34 cellular contexts compared by ENCODE assay signal in the genomic region with DNA sequence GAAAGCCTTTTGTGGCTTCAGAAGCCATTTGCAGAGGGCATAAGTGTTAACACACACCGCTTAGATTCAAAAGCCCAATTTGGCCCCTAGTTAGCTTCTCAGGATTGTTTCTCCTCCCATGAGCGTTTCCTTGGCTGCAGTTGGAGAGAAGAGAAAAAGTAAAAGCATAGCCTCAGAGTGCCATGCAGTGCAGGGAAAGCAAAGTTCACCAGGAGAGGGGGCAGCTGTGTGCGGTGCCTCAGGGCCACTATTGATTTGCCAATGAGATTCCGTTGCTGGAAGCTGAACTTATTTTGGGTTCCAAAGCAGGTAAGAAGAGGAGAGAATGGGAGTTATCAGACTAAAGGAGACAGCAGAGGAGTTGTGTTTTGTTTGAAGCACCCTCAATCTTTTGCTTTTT.
DNase-seq lines count a peak whose midpoint lies in the region; ATAC-seq, FAIRE-seq and TF ChIP-seq lines count a peak whose summit lies in the region.
"Had no signal": no experiment of that assay in that cellular context is flagged by ENCODE, and none has a peak within 500 bp of the region (broad histone marks: within the 10 kb centered on the region; RNA-seq: fewer than 3 reads in every experiment).

No MANE protein-coding gene starts in this region.

- H3K27me3 ChIP-seq in ectodermal cell (ENCODE audit: control insufficient read depth, insufficient read depth, low read length, poor library complexity, severe bottlenecking) (no peaks in the 10 kb centered on the region), HepG2 (ENCODE audit: control insufficient read depth in 1 of 2, insufficient read depth in 2 of 2, low read length in 2 of 2) (no peaks in the 10 kb centered on the region), smooth muscle cell (ENCODE audit: low read depth) (no peaks in the 10 kb centered on the region)
- H3K27me3 ChIP-seq: cardiac muscle cell, pancreas, right atrium auricular region, SJSA1, spleen had no signal

- no peaks in the 10 kb centered on the region for H3K36me3 ChIP-seq in ectodermal cell (ENCODE audit: control insufficient read depth, insufficient read depth, low read length)
- no peaks in the 10 kb centered on the region for H3K36me3 ChIP-seq in HepG2 (replicated peaks in 1 of 2; ENCODE audit: control insufficient read depth in 1 of 2, insufficient read depth in 2 of 2, low read length in 2 of 2)
- no peaks in the 10 kb centered on the region for H3K36me3 ChIP-seq in smooth muscle cell (ENCODE audit: low read depth)
- H3K36me3 ChIP-seq: cardiac muscle cell, pancreas, right atrium auricular region, SJSA1, spleen had no signal

- no peak for DNase-seq in T-helper 1 cell
- DNase-seq in HepG2 (ENCODE audit: low spot score), result peak; percentile 36
- DNase-seq in smooth muscle cell (lab: John Stamatoyannopoulos, UW; ENCODE audit: unreplicated experiment), result no peak
- DNase-seq in NCI-H748 treated with DMSO at 0.1 percent for 48 hours (lab: John Stamatoyannopoulos, UW), result no peak
- DNase-seq in NOMO-1 treated with dmso at 0.1 percent for 144 hours (lab: John Stamatoyannopoulos, UW; ENCODE audit: unreplicated experiment), result no peak
- DNase-seq: activated CD4-positive, alpha-beta T cell treated with anti-CD3 and anti-CD28 coated beads, Interleukin-2, amount 50 U/mL, for 1 hour; activated CD4-positive, CD25-positive, alpha-beta regulatory T cell; activated gamma-delta T cell; activated naive CD8-positive, alpha-beta T cell treated with anti-CD3 and anti-CD28 coated beads, Interleukin-2, amount 10 ng/mL, durations not matched to agents 7 days and 5 days; activated T-cell treated with anti-CD3 and anti-CD28 coated beads, Interleukin-2, amount 50 U/mL, for 4 hours; aorta; effector memory CD4-positive, alpha-beta T cell; GOT3; Karpas-422; kidney glomerular epithelial cell; NCI-H1436; NCI-H2081 treated with DMSO at 0.1 percent for 48 hours; pancreas; spleen; stimulated activated CD8-positive, alpha-beta memory T cell treated with anti-CD3 and anti-CD28 coated beads, Interleukin-4, amount 100 ng/mL, for 48 hours had no signal

- ATAC-seq in HepG2, result peak; percentile 100
- ATAC-seq in GM18907 (IDR thresholded peaks at IDR 0.05; ENCODE audit: unreplicated experiment), result no peak
- ATAC-seq: activated T-cell treated with anti-CD3 and anti-CD28 coated beads, Interleukin-2, amount 50 U/mL, for 4 hours; pancreas had no signal

- H4K20me1 ChIP-seq in HepG2 (ENCODE audit: insufficient read depth, low read length), result no peaks in the 10 kb centered on the region
- no peaks in the 10 kb centered on the region for H4K20me1 ChIP-seq in smooth muscle cell (ENCODE audit: low read depth)

- in situ Hi-C loops in HepG2 (cut with HindIII; ENCODE audit: extremely low pct_ligation_motif_present, low pct_unique_long_range_greater_than_20kb), result no loop called here

- peaks cover under 1% of the 10 kb centered on the region for H3K27me3 Mint-ChIP-seq in T-helper 1 cell treated with Interleukin-12 subunit alpha and Interleukin-12 subunit beta and Interleukin-4 antibody, amounts not matched to agents 30 μg/mL and 1 μg/mL, for 36 hours (ENCODE audit: low read depth)
- H3K27me3 Mint-ChIP-seq: stimulated activated naive CD8-positive, alpha-beta T cell treated with anti-CD3 and anti-CD28 coated beads, Interleukin-15, Interleukin-2, amounts not matched to agents 100 ng/mL and 50 ng/mL, for 24 hours had no signal

- H3K79me2 ChIP-seq in HepG2 (ENCODE audit: insufficient read depth, low read length) (no peaks in the 10 kb centered on the region), smooth muscle cell (ENCODE audit: low read depth) (no peaks in the 10 kb centered on the region)

- peaks cover 8% of the 10 kb centered on the region for H3K4me1 ChIP-seq in ectodermal cell (ENCODE audit: control insufficient read depth, insufficient read depth, low read length)
- peaks cover 51% of the 10 kb centered on the region for H3K4me1 ChIP-seq in HepG2 (ENCODE audit: insufficient read depth, low read length)
- H3K4me1 ChIP-seq in smooth muscle cell (ENCODE audit: low read depth), result no peaks in the 10 kb centered on the region
- H3K4me1 ChIP-seq: pancreas, right atrium auricular region, SJSA1, spleen had no signal

- intact Hi-C loops in HepG2 (cut with micrococcal nuclease; ENCODE audit: unreplicated experiment), result no loop called here

- no peak overlapping the region; the same call in 1 of the 2 replicates for H3K9ac ChIP-seq in HepG2 (ENCODE audit: insufficient read depth, low read depth, low read length)
- no peak overlapping the region for H3K9ac ChIP-seq in smooth muscle cell (ENCODE audit: low read depth)

- FAIRE-seq in HepG2 (lab: Jason Lieb, UNC), result peak; percentile 67
- FAIRE-seq: pancreas, urothelium cell line had no signal

- no peaks in the 10 kb centered on the region for H3K36me3 Mint-ChIP-seq in T-helper 1 cell treated with Interleukin-12 subunit alpha and Interleukin-12 subunit beta and Interleukin-4 antibody, amounts not matched to agents 30 μg/mL and 1 μg/mL, for 36 hours (ENCODE audit: low read depth)
- H3K36me3 Mint-ChIP-seq: activated naive CD8-positive, alpha-beta T cell treated with anti-CD3 and anti-CD28 coated beads, Interleukin-2, amount 10 ng/mL, durations not matched to agents 7 days and 5 days; CD14-positive monocyte had no signal

- H3K4me3 ChIP-seq in ectodermal cell (ENCODE audit: insufficient read depth, low read depth, low read length) (no peak overlapping the region), HepG2 (replicated peaks in 1 of 3; ENCODE audit: insufficient read depth in 1 of 3, low read depth in 2 of 3, low read length in 3 of 3) (peak overlapping the region in 1 of 3 experiments; percentile 3; a peak in 1 of 6 replicates), smooth muscle cell (no peak overlapping the region)
- H3K4me3 ChIP-seq: cardiac muscle cell, coronary artery, pancreas, right atrium auricular region, SJSA1, spleen had no signal

- 0 out of 4 replicates have a peak, but pooled peaks of 1 of the 2 experiments have one; percentile 8 for TF ChIP-seq EP300 in HepG2 (IDR thresholded peaks at IDR 0.05; ENCODE audit: low read depth in 2 of 2, low read length in 2 of 2)
- TF ChIP-seq EP300 in HepG2 (CRISPR knock-in tag; IDR thresholded peaks at IDR 0.05; ENCODE audit: borderline replicate concordance), result no peak

- peak overlapping the region; percentile 49 for H3K27ac Mint-ChIP-seq in T-helper 1 cell treated with Interleukin-12 subunit alpha and Interleukin-12 subunit beta and Interleukin-4 antibody, amounts not matched to agents 30 μg/mL and 1 μg/mL, for 36 hours
- H3K27ac Mint-ChIP-seq: activated naive CD8-positive, alpha-beta T cell treated with anti-CD3 and anti-CD28 coated beads, Interleukin-2, amount 10 ng/mL, durations not matched to agents 7 days and 5 days; CD14-positive monocyte; nephron; stimulated activated naive CD8-positive, alpha-beta T cell treated with anti-CD3 and anti-CD28 coated beads, Interleukin-15, Interleukin-2, amounts not matched to agents 100 ng/mL and 50 ng/mL, for 24 hours had no signal

- H3K4me1 Mint-ChIP-seq in T-helper 1 cell treated with Interleukin-12 subunit alpha and Interleukin-12 subunit beta and Interleukin-4 antibody, amounts not matched to agents 30 μg/mL and 1 μg/mL, for 36 hours (ENCODE audit: low read depth), result no peaks in the 10 kb centered on the region
- H3K4me1 Mint-ChIP-seq: activated naive CD8-positive, alpha-beta T cell treated with anti-CD3 and anti-CD28 coated beads, Interleukin-2, amount 10 ng/mL, durations not matched to agents 7 days and 5 days; CD14-positive monocyte; nephron had no signal

- peak; percentile 56 for TF ChIP-seq RAD21 in HepG2 (CRISPR knock-in tag; IDR thresholded peaks at IDR 0.05)

- H3K27ac ChIP-seq in ectodermal cell (ENCODE audit: insufficient read depth, low read depth, low read length, poor library complexity, severe bottlenecking), result peak overlapping the region; percentile 36
- H3K27ac ChIP-seq in HepG2 (ENCODE audit: extremely low read length, insufficient read depth, low read length), result peak overlapping the region; percentile 43
- no peak overlapping the region for H3K27ac ChIP-seq in smooth muscle cell (ENCODE audit: low read depth)
- H3K27ac ChIP-seq: 22Rv1, cardiac muscle cell, coronary artery, HL-60, pancreas, right atrium auricular region, RWPE1, SJSA1, spleen had no signal

- H3K9me3 ChIP-seq in ectodermal cell (ENCODE audit: control insufficient read depth, low read length) (no peaks in the 10 kb centered on the region), HepG2 (ENCODE audit: low read length) (no peaks in the 10 kb centered on the region), smooth muscle cell (replicated peaks; ENCODE audit: low read depth) (no peaks in the 10 kb centered on the region)
- H3K9me3 ChIP-seq: pancreas, SJSA1, spleen had no signal

- TF ChIP-seq POLR2A in HepG2 (IDR thresholded peaks at IDR 0.05; ENCODE audit: insufficient read depth in 1 of 2, low read depth in 2 of 2, low read length in 2 of 2), result no peak

- H3K9me3 Mint-ChIP-seq in T-helper 1 cell treated with Interleukin-12 subunit alpha and Interleukin-12 subunit beta and Interleukin-4 antibody, amounts not matched to agents 30 μg/mL and 1 μg/mL, for 36 hours, result no peaks in the 10 kb centered on the region
- H3K9me3 Mint-ChIP-seq: activated naive CD8-positive, alpha-beta T cell treated with anti-CD3 and anti-CD28 coated beads, Interleukin-2, amount 10 ng/mL, durations not matched to agents 7 days and 5 days; activated T-cell treated with anti-CD3 and anti-CD28 coated beads, Interleukin-2, amount 50 U/mL, for 4 hours; stimulated activated naive CD8-positive, alpha-beta T cell treated with anti-CD3 and anti-CD28 coated beads, Interleukin-15, Interleukin-2, amounts not matched to agents 100 ng/mL and 50 ng/mL, for 24 hours had no signal

- 56 to 57% methylated on average over 4 of the region's 4 CpGs for WGBS in ectodermal cell, 2 experiments
- WGBS in HepG2 (ENCODE audit: low lambda C conversion rate), result 18% methylated on average over 4 of the region's 4 CpGs
- 56% methylated on average over 4 of the region's 4 CpGs for WGBS in smooth muscle cell (ENCODE audit: low lambda C conversion rate)

- BruUV-seq in HepG2 (replicated peaks; lab: Mats Ljungman, UMichigan), result no TSS peak

- H3F3A ChIP-seq in smooth muscle cell (ENCODE audit: low read depth), result no peaks in the 10 kb centered on the region

- no peak overlapping the region for H3K4me3 Mint-ChIP-seq in T-helper 1 cell treated with Interleukin-12 subunit alpha and Interleukin-12 subunit beta and Interleukin-4 antibody, amounts not matched to agents 30 μg/mL and 1 μg/mL, for 36 hours
- H3K4me3 Mint-ChIP-seq: activated naive CD8-positive, alpha-beta T cell treated with anti-CD3 and anti-CD28 coated beads, Interleukin-2, amount 10 ng/mL, durations not matched to agents 7 days and 5 days; activated T-cell treated with anti-CD3 and anti-CD28 coated beads, Interleukin-2, amount 50 U/mL, for 4 hours; CD14-positive monocyte; nephron; stimulated activated naive CD8-positive, alpha-beta T cell treated with anti-CD3 and anti-CD28 coated beads, Interleukin-15, Interleukin-2, amounts not matched to agents 100 ng/mL and 50 ng/mL, for 24 hours had no signal

- H3K4me2 ChIP-seq in HepG2 (ENCODE audit: low read depth, low read length), result peak overlapping the region; percentile 39
- H3K4me2 ChIP-seq in smooth muscle cell, result no peak overlapping the region

- peak; percentile 79 for TF ChIP-seq CTCF in HepG2 (CRISPR knock-in tag; IDR thresholded peaks at IDR 0.05)
- TF ChIP-seq CTCF in smooth muscle cell (IDR thresholded peaks at IDR 0.05; ENCODE audit: borderline replicate concordance, insufficient read depth, poor library complexity, severe bottlenecking), result no peak

- H2AFZ ChIP-seq in HepG2 (ENCODE audit: low read length) (peak overlapping the region; percentile 67), smooth muscle cell (ENCODE audit: low read depth) (peak overlapping the region; percentile 37)

- POLR2A ChIA-PET in HepG2 (lab: Yijun Ruan, JAX), result interaction anchor here (0.9 to 1.5 kb wide), 8 partner anchors 10 to 103 kb away, joined by 3 to 7 read pairs (median 3); a partner anchor contains a TSS

- CTCF ChIA-PET in HepG2 (lab: Yijun Ruan, JAX; ENCODE audit: low intra/inter-chr PET ratio, low total read pairs), result interaction anchor here (0.8 kb wide), 1 partner anchor 272 kb away, joined by 3 read pairs; no protein-coding TSS in a partner anchor
